ENCODE assay signal across 12 cellular contexts in the genomic region with DNA sequence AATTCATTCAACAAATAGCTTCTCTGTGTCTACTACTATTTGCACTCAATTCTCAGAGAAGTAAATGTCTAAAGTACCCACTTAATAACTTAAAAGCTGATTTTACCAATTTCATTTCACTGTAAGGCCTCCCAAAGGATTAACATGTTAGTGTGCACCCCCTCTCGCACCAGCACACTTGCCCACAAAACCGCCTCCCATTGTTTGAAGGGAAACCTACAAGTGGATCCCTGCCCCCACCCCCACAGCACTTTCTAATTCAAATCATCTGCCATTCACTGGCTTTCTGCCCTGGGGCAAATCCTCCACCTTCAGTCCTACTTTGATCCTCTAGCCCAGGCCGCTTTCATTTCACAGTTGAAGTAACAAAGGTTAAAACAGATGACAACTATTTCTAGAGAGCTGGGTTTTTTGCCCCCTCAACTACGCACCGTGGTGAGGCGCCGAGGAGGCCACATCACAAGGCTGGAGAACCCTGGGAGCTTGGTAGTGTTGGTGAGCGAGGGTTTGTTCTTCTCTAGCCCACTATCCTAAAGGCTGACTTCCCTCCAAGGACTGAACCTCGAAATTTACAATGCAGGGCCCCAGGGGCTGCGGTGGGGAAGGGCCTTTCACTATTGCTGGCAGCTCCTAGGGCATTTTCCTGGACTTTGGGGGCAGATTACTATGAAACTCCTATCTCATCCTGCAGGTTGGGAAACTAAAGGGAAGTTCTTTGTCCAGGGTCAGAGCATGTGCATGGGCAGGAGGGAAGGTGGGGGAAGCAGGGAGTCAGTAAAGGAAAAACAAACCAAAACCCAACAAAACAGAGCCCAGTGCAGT.
A peak's percentile ranks its signal among the peaks of the same experiment; 100 is the strongest.
DNase-seq lines count a peak whose midpoint lies in the region; ATAC-seq and TF ChIP-seq lines count a peak whose summit lies in the region.
"Had no signal": no experiment of that assay in that cellular context is flagged by ENCODE, and none has a peak within 500 bp of the region (broad histone marks: within the 10 kb centered on the region; RNA-seq: fewer than 3 reads in every experiment).

No MANE protein-coding gene starts in this region.

- intact Hi-C loops in breast epithelium (cut with DNase I; ENCODE audit: low total_unique reads): no loop called here

- TF ChIP-seq POLR2A in suprapubic skin (IDR thresholded peaks at IDR 0.05) (no peak), breast epithelium (IDR thresholded peaks at IDR 0.05) (no peak)

- no peak for TF ChIP-seq EP300 in suprapubic skin (IDR thresholded peaks at IDR 0.05)

- DNase-seq in NCI-H748 (lab: John Stamatoyannopoulos, UW; ENCODE audit: unreplicated experiment) (peak; percentile 8), NCI-H748 treated with DMSO at 0.1 percent for 48 hours (lab: John Stamatoyannopoulos, UW) (no peak), NT2/D1 (ENCODE audit: low read depth, low spot score) (peak; percentile 91), suprapubic skin (ENCODE audit: low spot score in 2 of 2) (no peak), breast epithelium (ENCODE audit: low spot score in 2 of 2) (no peak)
- DNase-seq: 8988T, activated B cell treated with CpG ODN at 0.5 μM for 24 hours, NCI-H2227 treated with DMSO at 0.1 percent for 48 hours, SIG-M5 had no signal

- H3K27ac ChIP-seq in iPS-20b (ENCODE audit: low read length) (no peak overlapping the region), stomach smooth muscle (ENCODE audit: low read length) (peak overlapping the region; percentile 73), suprapubic skin (no peak overlapping the region), breast epithelium (peak overlapping the region in 1 of 2 donors; percentile 64)

- no peak for ATAC-seq in GM18517 (IDR thresholded peaks at IDR 0.05; ENCODE audit: unreplicated experiment)

- 86% methylated on average over 10 of the region's 10 CpGs for WGBS in suprapubic skin

- no peak overlapping the region for H3K4me3 ChIP-seq in NT2/D1 (ENCODE audit: insufficient read length, low read depth)
- H3K4me3 ChIP-seq in iPS-20b (ENCODE audit: low read length): peak overlapping the region; percentile 31; the same call in 1 of the 2 replicates
- H3K4me3 ChIP-seq in stomach smooth muscle (ENCODE audit: low read length in 2 of 2): peak overlapping the region in 1 of 2 donors; percentile 35
- no peak overlapping the region for H3K4me3 ChIP-seq in suprapubic skin
- no peak overlapping the region for H3K4me3 ChIP-seq in breast epithelium

- H3K36me3 ChIP-seq in NT2/D1 (ENCODE audit: insufficient read depth, insufficient read length, low read length) (no peaks in the 10 kb centered on the region), iPS-20b (ENCODE audit: insufficient read depth, low read depth, low read length) (no peaks in the 10 kb centered on the region), stomach smooth muscle (ENCODE audit: control insufficient read depth in 2 of 2, insufficient read depth in 2 of 2, low read length in 2 of 2) (no peaks in the 10 kb centered on the region), suprapubic skin (no peaks in the 10 kb centered on the region), breast epithelium (no peaks in the 10 kb centered on the region)

- peak overlapping the region; percentile 71 for H3K9ac ChIP-seq in NT2/D1 (ENCODE audit: insufficient read length, low read depth)
- peak overlapping the region; percentile 68; the same call in 1 of the 2 replicates for H3K9ac ChIP-seq in iPS-20b (ENCODE audit: low read depth, low read length)
- peak overlapping the region in 1 of 2 donors; percentile 21 for H3K9ac ChIP-seq in stomach smooth muscle (ENCODE audit: low read length in 2 of 2)

- H3K9me3 ChIP-seq in NT2/D1 (ENCODE audit: insufficient read depth, low read length): no peaks in the 10 kb centered on the region
- no peaks in the 10 kb centered on the region for H3K9me3 ChIP-seq in iPS-20b (ENCODE audit: insufficient read depth, low read depth, low read length)
- no peaks in the 10 kb centered on the region for H3K9me3 ChIP-seq in stomach smooth muscle (ENCODE audit: control insufficient read depth in 2 of 2, low read length in 2 of 2)
- no peaks in the 10 kb centered on the region for H3K9me3 ChIP-seq in suprapubic skin
- no peaks in the 10 kb centered on the region for H3K9me3 ChIP-seq in breast epithelium

- no peak for TF ChIP-seq CTCF in suprapubic skin (IDR thresholded peaks at IDR 0.05)
- no peak for TF ChIP-seq CTCF in breast epithelium (IDR thresholded peaks at IDR 0.05)

- peaks cover 16% of the 10 kb centered on the region for H3K27me3 ChIP-seq in NT2/D1 (ENCODE audit: insufficient read depth, insufficient read length)
- peaks cover 35% of the 10 kb centered on the region for H3K27me3 ChIP-seq in iPS-20b (ENCODE audit: insufficient read depth, low read length)
- H3K27me3 ChIP-seq in stomach smooth muscle (ENCODE audit: control insufficient read depth in 1 of 2, insufficient read depth in 2 of 2, low read length in 2 of 2): no peaks in the 10 kb centered on the region
- no peaks in the 10 kb centered on the region for H3K27me3 ChIP-seq in suprapubic skin
- H3K27me3 ChIP-seq in breast epithelium: no peaks in the 10 kb centered on the region

- H3K4me1 ChIP-seq in NT2/D1 (ENCODE audit: insufficient read depth, insufficient read length) (peaks cover 8% of the 10 kb centered on the region), iPS-20b (ENCODE audit: insufficient read depth, low read length) (peaks cover 27% of the 10 kb centered on the region), stomach smooth muscle (ENCODE audit: control insufficient read depth, insufficient read depth, low read length) (peaks cover 19% of the 10 kb centered on the region), suprapubic skin (peaks cover 18% of the 10 kb centered on the region), breast epithelium (no peaks in the 10 kb centered on the region)

Comparison
In these comparisons a context has a peak if more than half of its experiments do, and no peak if none do; other contexts are left out.
1. DNase-seq: peak in NCI-H748 (single experiment) and NT2/D1 (single experiment); none in NCI-H748 treated with DMSO at 0.1 percent for 48 hours (single experiment), suprapubic skin (0 of 2) and breast epithelium (0 of 2).